27 cellular contexts compared by ENCODE assay signal in the genomic region with DNA sequence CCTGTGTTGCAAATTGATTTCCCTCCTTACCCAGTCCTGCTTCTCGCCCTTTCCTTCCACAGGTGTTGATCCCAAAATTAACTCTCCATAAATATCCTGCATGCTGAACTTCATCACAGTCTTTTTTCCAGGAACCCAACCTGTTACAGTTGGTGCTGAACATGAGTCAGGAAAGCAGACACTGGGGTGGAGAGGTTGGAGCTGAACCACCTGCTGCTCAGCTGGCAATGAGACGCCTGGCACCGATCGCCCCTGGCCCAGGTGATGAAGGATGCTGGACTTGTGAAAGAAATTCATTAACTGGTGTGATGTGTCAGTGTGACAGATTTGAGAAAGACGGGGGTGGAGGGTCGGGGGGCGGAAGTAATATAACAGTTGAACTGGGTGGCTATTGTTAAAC. TPM values are rescaled to one million over a fixed set of nuclear protein-coding genes. Genes with fewer than 3 reads are reported as not detected.
DNase-seq lines count a peak whose midpoint lies in the region; TF ChIP-seq lines count a peak whose summit lies in the region.
"Had no signal": no experiment of that assay in that cellular context is flagged by ENCODE, and none has a peak within 500 bp of the region (broad histone marks: within the 10 kb centered on the region; RNA-seq: fewer than 3 reads in every experiment).

No MANE protein-coding gene starts in this region.

- TF ChIP-seq CTCF in tibial artery (IDR thresholded peaks at IDR 0.05), result no peak

- peak; percentile 45 for DNase-seq in DMS79 (lab: John Stamatoyannopoulos, UW)
- DNase-seq in NCI-H1092 treated with DMSO at 0.1 percent for 48 hours (lab: John Stamatoyannopoulos, UW), result peak; percentile 64
- peak; percentile 53 for DNase-seq in NCI-H345 treated with DMSO at 0.1 percent for 48 hours (lab: John Stamatoyannopoulos, UW; ENCODE audit: unreplicated experiment)
- peak; percentile 72 for DNase-seq in cerebellum (ENCODE audit: low spot score)
- DNase-seq in NCI-H2107 treated with DMSO at 0.1 percent for 48 hours (lab: John Stamatoyannopoulos, UW; ENCODE audit: unreplicated experiment), result no peak
- no peak for DNase-seq in tibial artery
- no peak for DNase-seq in stimulated activated naive CD4-positive, alpha-beta T cell treated with Interleukin-2 at 50 U/mL for 16 hours (lab: John Stamatoyannopoulos, UW)
- DNase-seq: activated CD4-positive, CD25-positive, alpha-beta regulatory T cell; activated CD8-positive, alpha-beta memory T cell treated with anti-CD3 and anti-CD28 coated beads, Interleukin-2, amount 10 ng/mL, durations not matched to agents 7 days and 5 days; activated gamma-delta T cell treated with Interleukin-2 at 50 U/mL for 16 hours; activated T-cell treated with anti-CD3 and anti-CD28 coated beads, Interleukin-2, amount 50 U/mL, for 4 hours; cortex of kidney; effector memory CD4-positive, alpha-beta T cell; hippocampal formation; Kasumi-1; mucosa of descending colon; NCI-H2081 treated with DMSO at 0.1 percent for 48 hours; OCI-M1; ovary; T-cell; trophoblast cell had no signal

- no peaks in the 10 kb centered on the region for H3K36me3 ChIP-seq in tibial artery
- H3K36me3 ChIP-seq: ascending aorta, ovary had no signal

- H3K27ac ChIP-seq in tibial artery, result no peak overlapping the region
- H3K27ac ChIP-seq: ascending aorta, epithelial cell of prostate, ovary had no signal

- no peaks in the 10 kb centered on the region for H3K27me3 ChIP-seq in tibial artery
- H3K27me3 ChIP-seq: ascending aorta, ovary had no signal

- intact Hi-C loops in tibial artery (cut with DNase I; ENCODE audit: low total_unique reads), result no loop called here

- no peaks in the 10 kb centered on the region for H3K9me3 ChIP-seq in tibial artery
- H3K9me3 ChIP-seq: ascending aorta, mucosa of descending colon, ovary had no signal

- H3K4me3 ChIP-seq in tibial artery, result no peak overlapping the region
- H3K4me3 ChIP-seq: ascending aorta, lung, mucosa of descending colon, ovary had no signal

- H3K4me1 ChIP-seq in tibial artery, result no peaks in the 10 kb centered on the region
- H3K4me1 ChIP-seq: ascending aorta had no signal

RNA-seq across cellular contexts. Expression of gene CPLX2, which starts 30.6 kb away (rescaled TPM):
- total RNA-seq in cerebellum, result 207 TPM
- total RNA-seq: activated CD8-positive, alpha-beta memory T cell treated with anti-CD3 and anti-CD28 coated beads, Interleukin-2, amount 10 ng/mL, durations not matched to agents 7 days and 5 days; ascending aorta; renal cortical epithelial cell; skeletal muscle tissue; subcutaneous adipose tissue; T-cell had no signal

Comparison
In these comparisons a context has a peak if more than half of its experiments do, and no peak if none do; other contexts are left out.
1. DNase-seq: peak in DMS79 (single experiment), NCI-H1092 treated with DMSO at 0.1 percent for 48 hours (single experiment), NCI-H345 treated with DMSO at 0.1 percent for 48 hours (single experiment) and cerebellum (single experiment); none in NCI-H2107 treated with DMSO at 0.1 percent for 48 hours (single experiment), tibial artery (0 of 2) and stimulated activated naive CD4-positive, alpha-beta T cell treated with Interleukin-2 at 50 U/mL for 16 hours (single experiment).